In the genomic region with DNA sequence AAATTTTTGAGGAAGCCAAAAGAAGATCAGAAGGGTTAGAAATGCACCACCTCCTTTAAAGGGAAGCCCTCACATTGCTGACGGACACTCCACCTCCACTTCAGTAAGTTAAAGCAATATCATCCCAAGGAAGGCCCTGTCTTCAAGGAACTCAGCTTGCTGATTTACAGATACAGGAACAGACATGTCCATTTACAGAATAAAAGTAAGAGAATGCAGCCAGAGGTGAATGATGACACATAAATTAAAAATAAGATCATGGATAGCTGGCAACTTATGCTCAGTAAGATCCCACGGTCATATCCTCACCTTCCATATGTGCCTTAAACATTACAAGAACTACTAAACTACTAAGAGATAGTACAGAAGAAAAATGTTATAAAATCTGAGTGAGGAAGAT, we compare ENCODE assay signal across 25 cellular contexts. TPM values are rescaled to one million over a fixed set of nuclear protein-coding genes. Genes with fewer than 3 reads are reported as not detected.
A peak's percentile ranks its signal among the peaks of the same experiment; 100 is the strongest.
DNase-seq lines count a peak whose midpoint lies in the region; ATAC-seq and TF ChIP-seq lines count a peak whose summit lies in the region.
"Had no signal": no experiment of that assay in that cellular context is flagged by ENCODE, and none has a peak within 500 bp of the region (broad histone marks: within the 10 kb centered on the region; RNA-seq: fewer than 3 reads in every experiment).

No MANE protein-coding gene starts in this region.

- H3K9me3 ChIP-seq in CD4-positive, alpha-beta T cell (ENCODE audit: control insufficient read depth, low read length) = peaks cover 4% of the 10 kb centered on the region
- H3K9me3 ChIP-seq: SJSA1 had no signal

- no peaks in the 10 kb centered on the region for H3K27me3 ChIP-seq in CD4-positive, alpha-beta T cell (ENCODE audit: control insufficient read depth, insufficient read depth, low read length)
- H3K27me3 ChIP-seq: SJSA1 had no signal

- H3K4me1 Mint-ChIP-seq in CD4-positive, alpha-beta T cell (ENCODE audit: low read depth) = peaks cover 21% of the 10 kb centered on the region
- peaks cover 15% of the 10 kb centered on the region for H3K4me1 Mint-ChIP-seq in nephron progenitor cell

- H3K36me3 Mint-ChIP-seq in CD4-positive, alpha-beta T cell (ENCODE audit: low read depth) = no peaks in the 10 kb centered on the region
- H3K36me3 Mint-ChIP-seq in nephron progenitor cell (ENCODE audit: low read depth) = peaks cover 57% of the 10 kb centered on the region
- H3K36me3 Mint-ChIP-seq: IgD-negative memory B cell had no signal

- ATAC-seq in CD4-positive, alpha-beta T cell (ENCODE audit: poor library complexity) = no peak
- ATAC-seq: PC-3 had no signal

- no peak overlapping the region for H3K4me3 Mint-ChIP-seq in CD4-positive, alpha-beta T cell
- H3K4me3 Mint-ChIP-seq in nephron progenitor cell = no peak overlapping the region
- H3K4me3 Mint-ChIP-seq: H9, HFFc6 had no signal

- no peaks in the 10 kb centered on the region for H3K27me3 Mint-ChIP-seq in CD4-positive, alpha-beta T cell
- no peaks in the 10 kb centered on the region for H3K27me3 Mint-ChIP-seq in nephron progenitor cell (ENCODE audit: low read depth, poor library complexity)
- H3K27me3 Mint-ChIP-seq: CD8-positive, alpha-beta memory T cell had no signal

- peaks cover 3% of the 10 kb centered on the region for H3K9me3 Mint-ChIP-seq in CD4-positive, alpha-beta T cell
- peaks cover 17% of the 10 kb centered on the region for H3K9me3 Mint-ChIP-seq in nephron progenitor cell
- H3K9me3 Mint-ChIP-seq: CD8-positive, alpha-beta memory T cell; HFFc6 had no signal

- peak overlapping the region; percentile 18 for H3K27ac Mint-ChIP-seq in CD4-positive, alpha-beta T cell
- peak overlapping the region; percentile 32 for H3K27ac Mint-ChIP-seq in nephron progenitor cell
- H3K27ac Mint-ChIP-seq: HFFc6, IgD-negative memory B cell had no signal

- H3K27ac ChIP-seq in CD4-positive, alpha-beta T cell (ENCODE audit: low read depth, low read length) = no peak overlapping the region
- H3K27ac ChIP-seq in RWPE1 (peak overlapping the region; percentile 56), epithelial cell of prostate (peak overlapping the region; percentile 39)
- H3K27ac ChIP-seq: KMS-11, SJSA1 had no signal

- POLR2A ChIA-PET in CD4-positive, alpha-beta T cell (lab: Charles Lee) = no interaction called here
- POLR2A ChIA-PET in RWPE1 (lab: Yijun Ruan, JAX; ENCODE audit: low non-redundant PET) = no interaction called here

- intact Hi-C loops in CD4-positive, alpha-beta T cell (cut with DNase I, micrococcal nuclease) = no loop called here

- DNase-seq in CD4-positive, alpha-beta T cell = no peak
- DNase-seq in RWPE1 (ENCODE audit: low spot score) (peak; percentile 34), epithelial cell of prostate (ENCODE audit: low read depth, low spot score) (peak; percentile 10), nephron progenitor cell (no peak), NCI-H82 treated with DMSO at 0.1 percent for 48 hours (lab: John Stamatoyannopoulos, UW; ENCODE audit: unreplicated experiment) (no peak), NCI-H510A treated with DMSO at 0.1 percent for 48 hours (lab: John Stamatoyannopoulos, UW) (no peak), NCI-H446 (lab: John Stamatoyannopoulos, UW) (no peak)
- DNase-seq: C1 segment of cervical spinal cord, DMS 273 treated with DMSO at 0.1 percent for 48 hours, DMS79 treated with DMSO at 0.1 percent for 48 hours, H9, HFFc6, NCI-H1092, NCI-H1417 treated with DMSO at 0.1 percent for 48 hours, NCI-H1694 treated with DMSO at 0.1 percent for 48 hours, NCI-H2081, NCI-H2227 treated with DMSO at 0.1 percent for 48 hours, NCI-H524, NCI-H748 treated with DMSO at 0.1 percent for 48 hours, PC-3, Right ventricle myocardium superior had no signal

- CTCF ChIA-PET in CD4-positive, alpha-beta T cell (lab: Charles Lee) = no interaction called here
- CTCF ChIA-PET in RWPE1 (lab: Yijun Ruan, JAX) = no interaction called here

- no peak for TF ChIP-seq CTCF in CD4-positive, alpha-beta T cell (IDR thresholded peaks at IDR 0.05)
- no peak for TF ChIP-seq CTCF in RWPE1 (conservative IDR thresholded peaks at IDR 0.05; ENCODE audit: low read depth)
- no peak for TF ChIP-seq CTCF in nephron progenitor cell (IDR thresholded peaks at IDR 0.05)

RNA-seq across cellular contexts. Expression of gene GRB10, which starts 20.4 kb away (rescaled TPM):
- total RNA-seq in CD4-positive, alpha-beta T cell = 1 to 10 TPM; 5.9 to 8.4 TPM

Comparison
In these comparisons a context has a peak if more than half of its experiments do, and no peak if none do; other contexts are left out.
1. DNase-seq: peak in RWPE1 (single experiment) and epithelial cell of prostate (single experiment); none in CD4-positive, alpha-beta T cell (0 of 10), nephron progenitor cell (single experiment), NCI-H82 treated with DMSO at 0.1 percent for 48 hours (single experiment), NCI-H510A treated with DMSO at 0.1 percent for 48 hours (single experiment) and NCI-H446 (0 of 2).